In the genomic region with DNA sequence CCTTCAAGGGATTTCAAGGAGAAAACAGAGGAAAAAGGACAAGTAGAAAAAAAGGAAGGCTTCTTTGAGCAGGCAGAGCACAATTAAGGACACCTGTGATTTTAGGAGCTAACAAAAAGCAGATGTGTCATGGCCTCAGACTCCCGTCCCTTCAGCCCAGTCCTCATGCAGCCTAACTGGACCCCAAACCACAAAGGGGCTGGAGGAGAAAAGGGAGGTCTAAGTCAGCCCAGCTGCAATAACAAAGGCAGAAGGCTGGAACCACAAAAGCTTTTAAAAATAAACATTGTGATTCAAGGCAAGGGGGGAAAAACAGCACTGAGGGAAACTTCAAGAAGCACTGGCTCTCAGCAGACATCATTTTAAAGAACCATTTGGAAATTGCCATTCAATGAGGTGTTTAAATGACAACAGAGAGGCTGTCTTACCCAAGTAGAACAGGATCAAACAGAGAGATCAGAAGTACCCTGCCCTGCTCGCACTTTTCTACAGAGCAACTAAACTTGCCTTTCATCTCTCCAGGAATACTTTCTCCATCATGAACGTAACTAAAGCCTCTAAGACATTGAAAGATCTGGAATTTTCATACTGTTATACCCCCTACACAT, we compare ENCODE assay signal across 12 cellular contexts.
DNase-seq lines count a peak whose midpoint lies in the region; ATAC-seq and TF ChIP-seq lines count a peak whose summit lies in the region.
"Had no signal": no experiment of that assay in that cellular context is flagged by ENCODE, and none has a peak within 500 bp of the region (broad histone marks: within the 10 kb centered on the region; RNA-seq: fewer than 3 reads in every experiment).

No MANE protein-coding gene starts in this region.

- peaks cover 18% of the 10 kb centered on the region for H3K4me1 Mint-ChIP-seq in nephron

- no peak overlapping the region for H3K4me3 Mint-ChIP-seq in nephron
- H3K4me3 Mint-ChIP-seq: CD4-positive, alpha-beta T cell had no signal

- CTCF ChIA-PET in BJ (lab: Yijun Ruan, JAX) = interaction anchor here (0.6 to 0.7 kb wide), 2 partner anchors 42 to 223 kb away, joined by 3 read pairs; no protein-coding TSS in a partner anchor

- DNase-seq in BJ (ENCODE audit: low read depth) (peak; percentile 70), LHCN-M2 (ENCODE audit: low read depth) (peak; percentile 96), esophagus muscularis mucosa (ENCODE audit: extremely low spot score) (peak; percentile 10), substantia nigra (lab: John Stamatoyannopoulos, UW) (no peak), body of pancreas (no peak)
- DNase-seq in effector CD4-positive, alpha-beta T cell = no peak
- DNase-seq: CD4-positive, alpha-beta T cell; MV-4-11; stimulated activated CD4-positive, alpha-beta T cell treated with anti-CD3 and anti-CD28 coated beads, Interleukin-4, amount 100 ng/mL, for 1 hour had no signal

- WGBS in esophagus muscularis mucosa = 89% methylated on average over 3 of the region's 3 CpGs
- 63 to 82% methylated on average over 3 of the region's 3 CpGs for WGBS in body of pancreas, 2 donors

- H3K9me3 ChIP-seq in esophagus muscularis mucosa = peaks cover 0 to 7% (median 0%) of the 10 kb centered on the region in 4 donors
- H3K9me3 ChIP-seq in body of pancreas = no peaks in the 10 kb centered on the region
- H3K9me3 ChIP-seq: neutrophil had no signal

- peaks cover 6% of the 10 kb centered on the region for H3K9me3 Mint-ChIP-seq in nephron

- no peak for TF ChIP-seq EP300 in esophagus muscularis mucosa (IDR thresholded peaks at IDR 0.05)

- H3K27me3 ChIP-seq in BJ (ENCODE audit: control insufficient read depth, insufficient read depth, low read length) (no peaks in the 10 kb centered on the region), esophagus muscularis mucosa (no peaks in the 10 kb centered on the region), body of pancreas (no peaks in the 10 kb centered on the region)
- H3K27me3 ChIP-seq: neutrophil had no signal

- H3K4me3 ChIP-seq in BJ (ENCODE audit: low read depth, low read length) = no peak overlapping the region
- H3K4me3 ChIP-seq in esophagus muscularis mucosa = no peak overlapping the region
- no peak overlapping the region for H3K4me3 ChIP-seq in body of pancreas

- peaks cover 0 to 15% (median 0%) of the 10 kb centered on the region in 4 donors for H3K4me1 ChIP-seq in esophagus muscularis mucosa
- no peaks in the 10 kb centered on the region for H3K4me1 ChIP-seq in body of pancreas

- intact Hi-C loops in esophagus muscularis mucosa (cut with DNase I) (no loop called here), body of pancreas (cut with DNase I) (no loop called here)

- ATAC-seq in GM19324 (IDR thresholded peaks at IDR 0.05; ENCODE audit: low FRiP score, unreplicated experiment) (no peak), body of pancreas (no peak)

- no peak overlapping the region for H3K27ac ChIP-seq in esophagus muscularis mucosa (replicated peaks in 1 of 4)
- no peak overlapping the region for H3K27ac ChIP-seq in substantia nigra (ENCODE audit: low read depth, low read length, poor library complexity, severe bottlenecking)
- no peak overlapping the region for H3K27ac ChIP-seq in body of pancreas
- H3K27ac ChIP-seq: neutrophil had no signal

- H3K36me3 Mint-ChIP-seq in nephron (ENCODE audit: low read depth) = peaks cover 12% of the 10 kb centered on the region

- TF ChIP-seq CTCF in BJ (IDR thresholded peaks at IDR 0.05; ENCODE audit: insufficient read depth, low read depth, low read length) (no peak), esophagus muscularis mucosa (IDR thresholded peaks at IDR 0.05) (no peak), nephron (IDR thresholded peaks at IDR 0.05; ENCODE audit: unreplicated experiment in 3 of 3) (no peak), body of pancreas (IDR thresholded peaks at IDR 0.05) (no peak)

- H3K27ac Mint-ChIP-seq in nephron = peak overlapping the region; percentile 78 to 91 (median 83)
- H3K27ac Mint-ChIP-seq: CD4-positive, alpha-beta T cell had no signal

- H3K36me3 ChIP-seq in BJ (ENCODE audit: control insufficient read depth, insufficient read depth, low read length) (no peaks in the 10 kb centered on the region), esophagus muscularis mucosa (no peaks in the 10 kb centered on the region), body of pancreas (replicated peaks in 1 of 2; ENCODE audit: insufficient read depth in 1 of 2, low read depth in 2 of 2) (no peaks in the 10 kb centered on the region)
- H3K36me3 ChIP-seq: neutrophil had no signal

- peaks cover 4% of the 10 kb centered on the region for H3K27me3 Mint-ChIP-seq in nephron (ENCODE audit: low read depth)
- H3K27me3 Mint-ChIP-seq: CD4-positive, alpha-beta T cell had no signal

- POLR2A ChIA-PET in BJ (lab: Charles Lee) = interaction anchor here (0.5 kb wide), 1 partner anchor 16 kb away, joined by 3 read pairs; no protein-coding TSS in a partner anchor

- TF ChIP-seq POLR2A in esophagus muscularis mucosa (IDR thresholded peaks at IDR 0.05; ENCODE audit: low read depth) = no peak
- TF ChIP-seq POLR2A in body of pancreas (IDR thresholded peaks at IDR 0.05) = no peak

Comparison
In these comparisons a context has a peak if more than half of its experiments do, and no peak if none do; other contexts are left out.
1. DNase-seq: peak in BJ (single experiment), LHCN-M2 (single experiment) and esophagus muscularis mucosa (single experiment); none in substantia nigra (0 of 49), effector CD4-positive, alpha-beta T cell (single experiment) and body of pancreas (0 of 4).